17 cellular contexts compared by ENCODE assay signal in the genomic region with DNA sequence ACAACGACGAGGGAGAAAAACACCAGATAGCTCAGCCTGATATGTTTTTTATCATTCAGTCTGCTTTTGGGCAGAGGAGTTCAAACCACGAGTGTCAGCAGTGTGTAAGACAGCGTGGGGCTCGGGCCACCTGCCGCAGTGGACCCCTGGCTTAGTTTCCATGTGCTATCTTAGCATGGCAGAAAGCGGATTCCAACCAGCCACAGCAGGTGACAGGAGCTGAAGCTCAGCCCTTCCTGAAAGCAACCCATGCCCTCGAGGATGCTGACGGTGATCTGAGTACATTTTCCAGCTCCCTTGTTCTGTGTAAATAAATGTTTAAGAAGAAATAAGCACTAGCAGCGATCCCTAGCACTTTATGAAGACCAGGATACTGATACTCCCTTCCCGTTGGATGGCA.
"Had no signal": no experiment of that assay in that cellular context is flagged by ENCODE, and none has a peak within 500 bp of the region (broad histone marks: within the 10 kb centered on the region; RNA-seq: fewer than 3 reads in every experiment).

No MANE protein-coding gene starts in this region.

- DNase-seq: activated CD4-positive, alpha-beta memory T cell treated with anti-CD3 and anti-CD28 coated beads, Interleukin-2, amount 10 ng/mL, durations not matched to agents 7 days and 5 days; activated naive CD8-positive, alpha-beta T cell treated with anti-CD3 and anti-CD28 coated beads, Interleukin-2, amount 10 ng/mL, durations not matched to agents 7 days and 5 days; activated T-cell treated with anti-CD3 and anti-CD28 coated beads, Interleukin-2, amount 50 U/mL, for 72 hours; aorta; gastrocnemius medialis; kidney; left ventricle myocardium inferior; mesenchymal stem cell; nucleus accumbens; spleen; stimulated activated CD4-positive, alpha-beta T cell treated with anti-CD3 and anti-CD28 coated beads, Interleukin-1b, Interleukin-23, amount 100 ng/mL, for 48 hours; tibial artery had no signal

- ATAC-seq: activated T-cell treated with anti-CD3 and anti-CD28 coated beads, Interleukin-2, amount 50 U/mL, for 72 hours; gastrocnemius medialis; natural killer cell treated with Interleukin-12 subunit alpha and Interleukin-12 subunit beta and Interleukin-15 and Interleukin-18, amount 100 ng/mL, for 72 hours; sciatic nerve; stimulated activated memory B cell treated with anti-CD40 and anti-IgM and Interleukin-4, amounts not matched to agents 10 μg/mL and 1 μg/mL and 100 μg/mL, for 72 hours had no signal

- H3K36me3 ChIP-seq: gastrocnemius medialis, left ventricle myocardium inferior, spleen, tibial artery, vagina had no signal

- H3K4me3 ChIP-seq: gastrocnemius medialis, left ventricle myocardium inferior, spleen, tibial artery, vagina had no signal

- H3K27ac ChIP-seq: gastrocnemius medialis, left ventricle myocardium inferior, spleen, tibial artery, vagina, VCaP had no signal

- H3K9me3 ChIP-seq: gastrocnemius medialis, left ventricle myocardium inferior, spleen, tibial artery, vagina had no signal

- H3K4me3 Mint-ChIP-seq: activated CD4-positive, alpha-beta memory T cell treated with anti-CD3 and anti-CD28 coated beads, Interleukin-2, amount 10 ng/mL, durations not matched to agents 7 days and 5 days; activated naive CD8-positive, alpha-beta T cell treated with anti-CD3 and anti-CD28 coated beads, Interleukin-2, amount 10 ng/mL, durations not matched to agents 7 days and 5 days; activated T-cell treated with anti-CD3 and anti-CD28 coated beads, Interleukin-2, amount 50 U/mL, for 72 hours; natural killer cell treated with Interleukin-12 subunit alpha and Interleukin-12 subunit beta and Interleukin-15 and Interleukin-18, amount 100 ng/mL, for 72 hours; stimulated activated memory B cell treated with anti-CD40 and anti-IgM and Interleukin-4, amounts not matched to agents 10 μg/mL and 1 μg/mL and 100 μg/mL, for 72 hours had no signal

- H3K27me3 ChIP-seq: gastrocnemius medialis, tibial artery, vagina had no signal

- H3K27ac Mint-ChIP-seq: activated CD4-positive, alpha-beta memory T cell treated with anti-CD3 and anti-CD28 coated beads, Interleukin-2, amount 10 ng/mL, durations not matched to agents 7 days and 5 days; activated naive CD8-positive, alpha-beta T cell treated with anti-CD3 and anti-CD28 coated beads, Interleukin-2, amount 10 ng/mL, durations not matched to agents 7 days and 5 days; activated T-cell treated with anti-CD3 and anti-CD28 coated beads, Interleukin-2, amount 50 U/mL, for 72 hours; natural killer cell treated with Interleukin-12 subunit alpha and Interleukin-12 subunit beta and Interleukin-15 and Interleukin-18, amount 100 ng/mL, for 72 hours; stimulated activated memory B cell treated with anti-CD40 and anti-IgM and Interleukin-4, amounts not matched to agents 10 μg/mL and 1 μg/mL and 100 μg/mL, for 72 hours had no signal

- H3K9me3 Mint-ChIP-seq: activated CD4-positive, alpha-beta memory T cell treated with anti-CD3 and anti-CD28 coated beads, Interleukin-2, amount 10 ng/mL, durations not matched to agents 7 days and 5 days; activated naive CD8-positive, alpha-beta T cell treated with anti-CD3 and anti-CD28 coated beads, Interleukin-2, amount 10 ng/mL, durations not matched to agents 7 days and 5 days; activated T-cell treated with anti-CD3 and anti-CD28 coated beads, Interleukin-2, amount 50 U/mL, for 72 hours; natural killer cell treated with Interleukin-12 subunit alpha and Interleukin-12 subunit beta and Interleukin-15 and Interleukin-18, amount 100 ng/mL, for 72 hours; stimulated activated memory B cell treated with anti-CD40 and anti-IgM and Interleukin-4, amounts not matched to agents 10 μg/mL and 1 μg/mL and 100 μg/mL, for 72 hours had no signal

- H3K4me1 ChIP-seq: gastrocnemius medialis, spleen, tibial artery had no signal

- H3K36me3 Mint-ChIP-seq: activated naive CD8-positive, alpha-beta T cell treated with anti-CD3 and anti-CD28 coated beads, Interleukin-2, amount 10 ng/mL, durations not matched to agents 7 days and 5 days; natural killer cell treated with Interleukin-12 subunit alpha and Interleukin-12 subunit beta and Interleukin-15 and Interleukin-18, amount 100 ng/mL, for 72 hours; stimulated activated memory B cell treated with anti-CD40 and anti-IgM and Interleukin-4, amounts not matched to agents 10 μg/mL and 1 μg/mL and 100 μg/mL, for 72 hours had no signal
